Comparison of ENCODE assay signal across 21 cellular contexts in genomic region chr11:127273593-127274327, GRCh38.
"Had no signal": no experiment of that assay in that cellular context is flagged by ENCODE, and none has a peak within 500 bp of the region (broad histone marks: within the 10 kb centered on the region; RNA-seq: fewer than 3 reads in every experiment).

No MANE protein-coding gene starts in this region.

- H3K36me3 ChIP-seq: adrenal gland, SJCRH30 had no signal

- H3K9me3 ChIP-seq: adrenal gland, SJCRH30, SK-N-SH had no signal

- H3K4me1 ChIP-seq: adrenal gland, SJCRH30 had no signal

- ATAC-seq: activated CD4-positive, alpha-beta T cell treated with anti-CD3 and anti-CD28 coated beads for 36 hours; activated CD8-positive, alpha-beta T cell treated with anti-CD3 and anti-CD28 coated beads for 36 hours; activated T-cell treated with anti-CD3 and anti-CD28 coated beads, Interleukin-2, amount 50 U/mL, for 72 hours had no signal

- H3K27ac ChIP-seq: adrenal gland, SJCRH30, VCaP had no signal

- H3K4me3 Mint-ChIP-seq: activated CD4-positive, alpha-beta T cell treated with anti-CD3 and anti-CD28 coated beads for 36 hours; activated CD8-positive, alpha-beta T cell treated with anti-CD3 and anti-CD28 coated beads for 36 hours; activated naive CD8-positive, alpha-beta T cell treated with anti-CD3 and anti-CD28 coated beads, Interleukin-2, amount 10 ng/mL, durations not matched to agents 7 days and 5 days; activated T-cell treated with anti-CD3 and anti-CD28 coated beads, Interleukin-2, amount 50 U/mL, for 72 hours had no signal

- H3K27me3 Mint-ChIP-seq: activated naive CD8-positive, alpha-beta T cell treated with anti-CD3 and anti-CD28 coated beads, Interleukin-2, amount 10 ng/mL, durations not matched to agents 7 days and 5 days had no signal

- H3K9me3 Mint-ChIP-seq: activated CD8-positive, alpha-beta T cell treated with anti-CD3 and anti-CD28 coated beads for 36 hours; activated naive CD8-positive, alpha-beta T cell treated with anti-CD3 and anti-CD28 coated beads, Interleukin-2, amount 10 ng/mL, durations not matched to agents 7 days and 5 days had no signal

- DNase-seq: activated CD4-positive, alpha-beta T cell treated with anti-CD3 and anti-CD28 coated beads for 36 hours; activated CD4-positive, alpha-beta T cell treated with anti-CD3 and anti-CD28 coated beads, Interleukin-2, amount 50 U/mL, for 1 hour; activated CD8-positive, alpha-beta memory T cell treated with anti-CD3 and anti-CD28 coated beads, Interleukin-2, amount 50 U/mL, for 4 hours; activated CD8-positive, alpha-beta T cell treated with anti-CD3 and anti-CD28 coated beads for 36 hours; activated naive CD4-positive, alpha-beta T cell treated with anti-CD3 and anti-CD28 coated beads, Interleukin-2, amount 50 U/mL, for 16 hours; activated naive CD8-positive, alpha-beta T cell treated with anti-CD3 and anti-CD28 coated beads, Interleukin-2, amount 10 ng/mL, durations not matched to agents 7 days and 5 days; activated T-cell treated with anti-CD3 and anti-CD28 coated beads, Interleukin-2, amount 50 U/mL, for 72 hours; adrenal gland; anterior cingulate cortex; caudate nucleus; NCI-H1436 treated with DMSO at 0.1 percent for 48 hours; NCI-H187; NCI-H2081 treated with DMSO at 0.1 percent for 48 hours; NCI-H345; NCI-H510A; NCI-H526 treated with DMSO at 0.1 percent for 48 hours; Right ventricle myocardium superior; SJCRH30; SK-N-SH; T-helper 1 cell had no signal

- H3K27ac Mint-ChIP-seq: activated CD4-positive, alpha-beta T cell treated with anti-CD3 and anti-CD28 coated beads for 36 hours; activated CD8-positive, alpha-beta T cell treated with anti-CD3 and anti-CD28 coated beads for 36 hours; activated naive CD8-positive, alpha-beta T cell treated with anti-CD3 and anti-CD28 coated beads, Interleukin-2, amount 10 ng/mL, durations not matched to agents 7 days and 5 days; activated T-cell treated with anti-CD3 and anti-CD28 coated beads, Interleukin-2, amount 50 U/mL, for 72 hours had no signal

- H3K4me1 Mint-ChIP-seq: activated CD4-positive, alpha-beta T cell treated with anti-CD3 and anti-CD28 coated beads for 36 hours; activated naive CD8-positive, alpha-beta T cell treated with anti-CD3 and anti-CD28 coated beads, Interleukin-2, amount 10 ng/mL, durations not matched to agents 7 days and 5 days had no signal

- H3K4me3 ChIP-seq: adrenal gland, SJCRH30 had no signal

- H3K36me3 Mint-ChIP-seq: activated naive CD8-positive, alpha-beta T cell treated with anti-CD3 and anti-CD28 coated beads, Interleukin-2, amount 10 ng/mL, durations not matched to agents 7 days and 5 days had no signal

- H3K27me3 ChIP-seq: adrenal gland, SJCRH30 had no signal
